ENCODE assay signal across 23 cellular contexts in genomic region chr12:163406-163986, GRCh38. TPM values are rescaled to one million over a fixed set of nuclear protein-coding genes. Genes with fewer than 3 reads are reported as not detected.
A peak's percentile ranks its signal among the peaks of the same experiment; 100 is the strongest.
DNase-seq lines count a peak whose midpoint lies in the region; ATAC-seq, FAIRE-seq and TF ChIP-seq lines count a peak whose summit lies in the region.
"Had no signal": no experiment of that assay in that cellular context is flagged by ENCODE, and none has a peak within 500 bp of the region (broad histone marks: within the 10 kb centered on the region; RNA-seq: fewer than 3 reads in every experiment).

No MANE protein-coding gene starts in this region.

- peak; percentile 23 for DNase-seq in left ventricle myocardium superior
- DNase-seq in Right ventricle myocardium superior: no peak
- no peak for DNase-seq in K562 (ENCODE audit: extremely low read depth in 1 of 4, low spot score in 3 of 4)
- no peak for DNase-seq in upper lobe of right lung
- DNase-seq in activated CD4-positive, alpha-beta T cell treated with anti-CD3 and anti-CD28 coated beads, Interleukin-2, amount 50 U/mL, for 1 hour: no peak
- no peak for DNase-seq in aorta
- DNase-seq in sigmoid colon: no peak
- DNase-seq: CD4-positive, alpha-beta memory T cell; COR-L47; GDM1; KBM-7; NCI-H1105; NCI-H1436 treated with DMSO at 0.1 percent for 48 hours; NK-92 treated with Interleukin-12 subunit alpha and Interleukin-12 subunit beta, amount 100 ng/mL, for 24 hours; PC-9; SHP77; T-cell had no signal

- no peak for TF ChIP-seq RAD21 in K562 (CRISPR knock-in tag; conservative IDR thresholded peaks at IDR 0.05 in 1 of 2, IDR thresholded peaks at IDR 0.05 in 1 of 2)

- TF ChIP-seq EP300 in K562 (IDR thresholded peaks at IDR 0.05; ENCODE audit: low read length): no peak
- TF ChIP-seq EP300 in sigmoid colon (IDR thresholded peaks at IDR 0.05): no peak

- no TSS peak for BruUV-seq in K562 (replicated peaks; lab: Mats Ljungman, UMichigan)

- H3K27me3 ChIP-seq in Loucy (ENCODE audit: insufficient read depth, low read length, poor library complexity, severe bottlenecking): no peaks in the 10 kb centered on the region
- peaks cover 10 to 33% of the 10 kb centered on the region in 2 experiments; a peak in 4 of 5 replicates for H3K27me3 ChIP-seq in K562 (ENCODE audit: control insufficient read depth in 2 of 2, insufficient read depth in 2 of 2, low read length in 2 of 2)
- H3K27me3 ChIP-seq in upper lobe of right lung: no peaks in the 10 kb centered on the region
- H3K27me3 ChIP-seq in aorta (ENCODE audit: control insufficient read depth in 1 of 2, insufficient read depth in 2 of 2, low read length in 1 of 2): no peaks in the 10 kb centered on the region
- H3K27me3 ChIP-seq in sigmoid colon: peaks cover 0 to 26% (median 7%) of the 10 kb centered on the region in 3 donors

- H3K9ac ChIP-seq in Loucy (ENCODE audit: low read depth, low read length, poor library complexity, severe bottlenecking) (peak overlapping the region; percentile 39), K562 (ENCODE audit: insufficient read depth in 1 of 2, low read depth in 2 of 2, low read length in 2 of 2) (peak overlapping the region in 1 of 2 experiments; percentile 58; a peak in 1 of 4 replicates)

- H3K9me3 ChIP-seq in Loucy (ENCODE audit: insufficient read depth, low read depth, low read length): no peaks in the 10 kb centered on the region
- no peaks in the 10 kb centered on the region for H3K9me3 ChIP-seq in K562 (replicated peaks; ENCODE audit: control insufficient read depth, insufficient read depth, low read depth, low read length)
- no peaks in the 10 kb centered on the region for H3K9me3 ChIP-seq in upper lobe of right lung
- no peaks in the 10 kb centered on the region for H3K9me3 ChIP-seq in aorta (ENCODE audit: control insufficient read depth, low read length)
- H3K9me3 ChIP-seq in sigmoid colon: no peaks in the 10 kb centered on the region

- ATAC-seq in left ventricle myocardium superior (no peak), Right ventricle myocardium superior (ENCODE audit: poor library complexity) (no peak), K562 (no peak), upper lobe of right lung (peak; percentile 2), aorta (ENCODE audit: low FRiP score) (no peak)
- ATAC-seq: T-cell had no signal

- H2AFZ ChIP-seq in Loucy (ENCODE audit: low read length) (no peak overlapping the region), K562 (ENCODE audit: low read depth, low read length) (no peak overlapping the region)
- H2AFZ ChIP-seq: PC-9 had no signal

- H3F3A ChIP-seq in Loucy (ENCODE audit: low read depth): peaks cover 3% of the 10 kb centered on the region; the same call in 1 of the 2 replicates

- H3K4me3 ChIP-seq in Loucy (ENCODE audit: low read length, poor library complexity, severe bottlenecking) (no peak overlapping the region), K562 (no peak overlapping the region), upper lobe of right lung (no peak overlapping the region), aorta (ENCODE audit: low read length in 2 of 2) (no peak overlapping the region), sigmoid colon (no peak overlapping the region)
- H3K4me3 ChIP-seq: PC-9 had no signal

- H3K36me3 ChIP-seq in Loucy (ENCODE audit: insufficient read depth, low read length) (no peaks in the 10 kb centered on the region), K562 (ENCODE audit: control insufficient read depth, insufficient read depth, low read length) (no peaks in the 10 kb centered on the region), upper lobe of right lung (no peaks in the 10 kb centered on the region), aorta (ENCODE audit: control insufficient read depth in 1 of 2, insufficient read depth in 2 of 2, low read length in 1 of 2) (no peaks in the 10 kb centered on the region), sigmoid colon (no peaks in the 10 kb centered on the region)

- no peaks in the 10 kb centered on the region for H3K79me2 ChIP-seq in Loucy (ENCODE audit: insufficient read depth, low read length)
- H3K79me2 ChIP-seq in K562 (ENCODE audit: control insufficient read depth, insufficient read depth, low read length): no peaks in the 10 kb centered on the region

- H3K4me2 ChIP-seq in Loucy (ENCODE audit: low read depth, low read length, poor library complexity, severe bottlenecking): peak overlapping the region; percentile 34
- no peak overlapping the region for H3K4me2 ChIP-seq in K562 (ENCODE audit: insufficient read depth, low read length)
- H3K4me2 ChIP-seq: PC-9 had no signal

- FAIRE-seq in K562 (lab: Jason Lieb, UNC): no peak
- FAIRE-seq: A204.1, GM12891, HepG2 had no signal

- no peak for TF ChIP-seq POLR2A in K562 (conservative IDR thresholded peaks at IDR 0.05)
- TF ChIP-seq POLR2A in sigmoid colon (IDR thresholded peaks at IDR 0.05): no peak

- no peaks in the 10 kb centered on the region for H3K9me1 ChIP-seq in K562 (ENCODE audit: control insufficient read depth, insufficient read depth, low read length)

- no peaks in the 10 kb centered on the region for H3K9me2 ChIP-seq in Loucy (replicated peaks; ENCODE audit: low read depth, low read length)

- in situ Hi-C loops in K562 (cut with MboI): no loop called here

- H3K4me1 ChIP-seq in Loucy (ENCODE audit: insufficient read depth, low read length, poor library complexity, severe bottlenecking) (peaks cover 52% of the 10 kb centered on the region), K562 (replicated peaks in 1 of 2; ENCODE audit: control insufficient read depth in 2 of 2, insufficient read depth in 2 of 2, low read length in 2 of 2) (peaks cover 0 to 12% of the 10 kb centered on the region in 2 experiments; a peak in 1 of 5 replicates), upper lobe of right lung (no peaks in the 10 kb centered on the region), aorta (ENCODE audit: control insufficient read depth in 1 of 2, insufficient read depth in 2 of 2, low read length in 2 of 2) (no peaks in the 10 kb centered on the region), sigmoid colon (no peaks in the 10 kb centered on the region)

- CTCF ChIA-PET in K562 (lab: Yijun Ruan, JAX; ENCODE audit: low intra/inter-chr PET ratio): no interaction called here

- intact Hi-C loops in left ventricle myocardium superior (cut with micrococcal nuclease) (no loop called here), Right ventricle myocardium superior (cut with DNase I) (no loop called here), K562 (cut with micrococcal nuclease) (no loop called here), upper lobe of right lung (cut with DNase I) (no loop called here), aorta (cut with DNase I) (no loop called here), sigmoid colon (cut with DNase I) (no loop called here)

- H4K20me1 ChIP-seq in Loucy (ENCODE audit: insufficient read depth, low read length, poor library complexity, severe bottlenecking) (no peaks in the 10 kb centered on the region), K562 (replicated peaks; ENCODE audit: control insufficient read depth, insufficient read depth, low read length) (0 out of 2 replicates have a peak, but pooled peaks cover 10% of the 10 kb centered on the region)

- WGBS in K562 (ENCODE audit: insufficient coverage, low coverage, missing lambda C conversion rate): 29% methylated on average over 13 of the region's 26 CpGs
- 90% methylated on average over 26 of the region's 26 CpGs for WGBS in aorta, 2 donors
- 90 to 92% methylated on average over 26 of the region's 26 CpGs for WGBS in sigmoid colon, 2 donors

- no peak overlapping the region for H3K27ac ChIP-seq in K562 (ENCODE audit: extremely low read depth, low read depth, low read length)
- H3K27ac ChIP-seq in upper lobe of right lung: no peak overlapping the region
- H3K27ac ChIP-seq in aorta (ENCODE audit: low read depth in 1 of 2, low read length in 2 of 2): no peak overlapping the region
- H3K27ac ChIP-seq in sigmoid colon: no peak overlapping the region
- H3K27ac ChIP-seq: PC-9 had no signal

- POLR2A ChIA-PET in K562 (lab: Yijun Ruan, JAX): no interaction called here

- TF ChIP-seq CTCF in Loucy (conservative IDR thresholded peaks at IDR 0.05; ENCODE audit: low read length) (no peak), K562 (IDR thresholded peaks at IDR 0.05 in 2 of 3, conservative IDR thresholded peaks at IDR 0.05 in 1 of 3; ENCODE audit: insufficient read depth in 2 of 3, low read depth in 1 of 3, low read length in 3 of 3) (no peak), upper lobe of right lung (IDR thresholded peaks at IDR 0.05) (no peak), sigmoid colon (IDR thresholded peaks at IDR 0.05) (no peak)

RNA-seq across cellular contexts. Expression of gene SLC6A12, which starts 50.5 kb away (rescaled TPM):
- total RNA-seq in left ventricle myocardium superior (1.2 TPM), Right ventricle myocardium superior (0.86 TPM), K562 (2014; rRNA removed) (not detected in 2 replicates), K562 (2014; rRNA removed; fragmentation: Illumina TruSeq; extraction: Trizol) (not detected in 2 replicates), K562 (2015; rRNA removed; fragmentation: Illumina TruSeq; extraction: Trizol) (not detected in 2 replicates), K562 (2021) (not detected in 2 replicates), upper lobe of right lung (11.1 TPM), aorta (1 to 10 TPM; 1.3 to 2.2 TPM), sigmoid colon (1 to 10 TPM in 1 of 4 donors, under 1 TPM in 1, not detected in 2; 0.28 to 2.1 TPM)
- 0.32 TPM in 1 of 2 replicates, not detected in the other for total RNA-seq in K562 (2011; cell fraction: chromatin; rRNA removed; ENCODE audit: low replicate concordance)
- total RNA-seq in K562 (2011; cell fraction: nucleolus; rRNA removed): not detected in 2 replicates
- total RNA-seq in K562 (2011; cell fraction: nucleoplasm; rRNA removed): not detected in 2 replicates
- polyA plus RNA-seq in K562 (2011; rRNA removed) (0.04 TPM in 1 of 2 replicates, not detected in the other), K562 (2014; fragmentation: Illumina TruSeq; extraction: Trizol) (not detected in 2 replicates), K562 (2014; fragmentation: Nextera tagmentation; extraction: Ambion mirVana) (not detected), K562 (2014; rRNA removed) (not detected in 2 replicates), aorta (under 1 TPM in 1 of 2 donors, not detected in 1; 0.38 TPM), sigmoid colon (1 to 10 TPM in 2 of 3 donors, under 1 TPM in 1; 0.48 to 4.2 (median 4.2) TPM)
- polyA plus RNA-seq in K562 (2011; cell fraction: cytosol; rRNA removed): 0.03 TPM in 1 of 2 replicates, not detected in the other
- polyA plus RNA-seq in K562 (2011; cell fraction: nucleus; rRNA removed): 0.28 TPM in 1 of 2 replicates, not detected in the other
- polyA plus RNA-seq in K562 (2012): 0.46 TPM in 1 of 2 replicates, not detected in the other
- 0.14 TPM in 1 of 2 replicates, not detected in the other for polyA minus RNA-seq in K562 (2011; rRNA and poly(A)+ RNA removed)
- polyA minus RNA-seq in K562 (2011; cell fraction: cytosol; rRNA and poly(A)+ RNA removed): not detected in 2 replicates
- polyA minus RNA-seq in K562 (2011; cell fraction: nucleus; rRNA and poly(A)+ RNA removed): not detected in 2 replicates
- total RNA-seq: HT1080, LHCN-M2, PC-9 had no signal
- polyA plus RNA-seq: CD4-positive, alpha-beta memory T cell had no signal
